Comparison of ENCODE assay signal across 29 cellular contexts in the genomic region with DNA sequence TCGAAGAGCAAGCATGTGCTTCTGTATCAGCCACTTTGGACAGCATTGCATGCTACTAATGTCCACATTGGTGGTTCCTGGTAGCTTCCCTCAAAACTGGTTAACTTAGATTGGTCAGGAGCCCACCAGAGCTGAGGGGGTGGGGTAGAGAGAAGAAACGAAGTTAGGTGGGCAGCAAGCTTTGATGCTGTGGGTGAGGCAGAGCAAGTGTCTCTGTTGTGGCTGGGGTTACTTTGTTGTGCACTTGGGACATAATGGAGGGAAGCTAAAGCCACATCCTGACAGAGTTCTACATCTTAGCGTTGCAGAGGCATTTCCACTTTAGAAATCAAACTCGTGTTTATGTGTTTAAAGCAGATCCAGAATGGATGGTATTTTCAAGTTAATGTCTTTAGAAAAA.
A peak's percentile ranks its signal among the peaks of the same experiment; 100 is the strongest.
DNase-seq lines count a peak whose midpoint lies in the region; ATAC-seq, FAIRE-seq and TF ChIP-seq lines count a peak whose summit lies in the region.
"Had no signal": no experiment of that assay in that cellular context is flagged by ENCODE, and none has a peak within 500 bp of the region (broad histone marks: within the 10 kb centered on the region; RNA-seq: fewer than 3 reads in every experiment).

No MANE protein-coding gene starts in this region.

- no peaks in the 10 kb centered on the region for H3K36me3 Mint-ChIP-seq in activated CD4-positive, alpha-beta T cell treated with anti-CD3 and anti-CD28 coated beads, Interleukin-2, amount 10 ng/mL, durations not matched to agents 24 days and 14 days (ENCODE audit: low read depth)
- peaks cover 4% of the 10 kb centered on the region for H3K36me3 Mint-ChIP-seq in effector memory CD8-positive, alpha-beta T cell (ENCODE audit: insufficient read depth)
- H3K36me3 Mint-ChIP-seq: stimulated activated memory B cell treated with anti-CD40 and anti-IgM and Interleukin-4, amounts not matched to agents 10 μg/mL and 1 μg/mL and 100 μg/mL, for 72 hours had no signal

- no peak for FAIRE-seq in small intestine (lab: Jason Lieb, UNC)
- FAIRE-seq: GM12892 had no signal

- intact Hi-C loops in activated CD4-positive, alpha-beta T cell treated with anti-CD3 and anti-CD28 coated beads, Interleukin-2, amount 10 ng/mL, durations not matched to agents 24 days and 14 days (cut with micrococcal nuclease), result no loop called here

- H3K9me3 ChIP-seq in Loucy (ENCODE audit: insufficient read depth, low read depth, low read length) (no peaks in the 10 kb centered on the region), small intestine (ENCODE audit: control insufficient read depth, low read depth) (no peaks in the 10 kb centered on the region)
- H3K9me3 ChIP-seq: body of pancreas, gastroesophageal sphincter, suprapubic skin had no signal

- H3K27ac Mint-ChIP-seq in activated CD4-positive, alpha-beta T cell treated with anti-CD3 and anti-CD28 coated beads, Interleukin-2, amount 10 ng/mL, durations not matched to agents 24 days and 14 days, result no peak overlapping the region
- H3K27ac Mint-ChIP-seq in effector memory CD8-positive, alpha-beta T cell, result peak overlapping the region; percentile 72 to 86
- H3K27ac Mint-ChIP-seq: nephron progenitor cell; stimulated activated memory B cell treated with anti-CD40 and anti-IgM and Interleukin-4, amounts not matched to agents 10 μg/mL and 1 μg/mL and 100 μg/mL, for 72 hours had no signal

- peak; percentile 80 for ATAC-seq in effector memory CD8-positive, alpha-beta T cell (replicated peaks)
- ATAC-seq in GM18861 (IDR thresholded peaks at IDR 0.05; ENCODE audit: unreplicated experiment), result no peak
- ATAC-seq: body of pancreas; gastroesophageal sphincter; left cardiac atrium; stimulated activated memory B cell treated with anti-CD40 and anti-IgM and Interleukin-4, amounts not matched to agents 10 μg/mL and 1 μg/mL and 100 μg/mL, for 72 hours had no signal

- H3K27me3 Mint-ChIP-seq in activated CD4-positive, alpha-beta T cell treated with anti-CD3 and anti-CD28 coated beads, Interleukin-2, amount 10 ng/mL, durations not matched to agents 24 days and 14 days, result peaks cover 29% of the 10 kb centered on the region
- H3K27me3 Mint-ChIP-seq in effector memory CD8-positive, alpha-beta T cell, result peaks cover 0 to 39% of the 10 kb centered on the region in 2 donors

- no peaks in the 10 kb centered on the region for H3K9me3 Mint-ChIP-seq in activated CD4-positive, alpha-beta T cell treated with anti-CD3 and anti-CD28 coated beads, Interleukin-2, amount 10 ng/mL, durations not matched to agents 24 days and 14 days
- H3K9me3 Mint-ChIP-seq in effector memory CD8-positive, alpha-beta T cell, result no peaks in the 10 kb centered on the region
- H3K9me3 Mint-ChIP-seq: nephron progenitor cell; stimulated activated memory B cell treated with anti-CD40 and anti-IgM and Interleukin-4, amounts not matched to agents 10 μg/mL and 1 μg/mL and 100 μg/mL, for 72 hours had no signal

- H4K20me1 ChIP-seq in Loucy (ENCODE audit: insufficient read depth, low read length, poor library complexity, severe bottlenecking), result no peaks in the 10 kb centered on the region

- H3K4me2 ChIP-seq in Loucy (ENCODE audit: low read depth, low read length, poor library complexity, severe bottlenecking), result peak overlapping the region; percentile 60
- H3K4me2 ChIP-seq: hepatocyte, PC-9 had no signal

- H3K36me3 ChIP-seq in Loucy (ENCODE audit: insufficient read depth, low read length) (no peaks in the 10 kb centered on the region), small intestine (ENCODE audit: control insufficient read depth in 2 of 2, insufficient read depth in 2 of 2, low read length in 2 of 2) (no peaks in the 10 kb centered on the region)
- H3K36me3 ChIP-seq: gastroesophageal sphincter, suprapubic skin had no signal

- H2AFZ ChIP-seq in Loucy (ENCODE audit: low read length), result peak overlapping the region; percentile 67
- H2AFZ ChIP-seq: hepatocyte, PC-9 had no signal

- DNase-seq in activated CD4-positive, alpha-beta T cell treated with anti-CD3 and anti-CD28 coated beads, Interleukin-2, amount 10 ng/mL, durations not matched to agents 24 days and 14 days, result peak; percentile 66
- DNase-seq in activated CD4-positive, alpha-beta T cell treated with anti-CD3 and anti-CD28 coated beads, Interleukin-2, amount 50 U/mL, for 4 hours, result no peak
- peak in 1 of 3 experiments; percentile 39 for DNase-seq in effector memory CD8-positive, alpha-beta T cell
- DNase-seq in small intestine (peak; percentile 16), NCI-H524 (lab: John Stamatoyannopoulos, UW) (no peak), globus pallidus (ENCODE audit: low spot score) (no peak)
- DNase-seq: activated CD4-positive, alpha-beta T cell treated with anti-CD3 and anti-CD28 coated beads for 1 hour; activated gamma-delta T cell treated with Interleukin-2 at 50 U/mL for 16 hours; activated T-cell treated with anti-CD3 and anti-CD28 coated beads, Interleukin-2, amount 50 U/mL, for 48 hours; body of pancreas; DMS153; dorsolateral prefrontal cortex; HCEC 1CT; Karpas-422; left cardiac atrium; NCI-H1417; NCI-H2029 treated with DMSO at 0.1 percent for 48 hours; NCI-H526; nephron progenitor cell; PC-9 had no signal

- 58 to 63% (median 61%) methylated on average over 4 of the region's 4 CpGs for WGBS in small intestine, 3 donors

- H3K4me3 Mint-ChIP-seq in activated CD4-positive, alpha-beta T cell treated with anti-CD3 and anti-CD28 coated beads, Interleukin-2, amount 10 ng/mL, durations not matched to agents 24 days and 14 days, result peak overlapping the region; percentile 36
- peak overlapping the region; percentile 60 to 69 for H3K4me3 Mint-ChIP-seq in effector memory CD8-positive, alpha-beta T cell
- H3K4me3 Mint-ChIP-seq: nephron progenitor cell; stimulated activated memory B cell treated with anti-CD40 and anti-IgM and Interleukin-4, amounts not matched to agents 10 μg/mL and 1 μg/mL and 100 μg/mL, for 72 hours had no signal

- H3K9ac ChIP-seq in Loucy (ENCODE audit: low read depth, low read length, poor library complexity, severe bottlenecking), result peak overlapping the region; percentile 8

- peaks cover 22% of the 10 kb centered on the region for H3K4me1 Mint-ChIP-seq in activated CD4-positive, alpha-beta T cell treated with anti-CD3 and anti-CD28 coated beads, Interleukin-2, amount 10 ng/mL, durations not matched to agents 24 days and 14 days
- H3K4me1 Mint-ChIP-seq in effector memory CD8-positive, alpha-beta T cell (ENCODE audit: low read depth in 2 of 2), result peaks cover 22 to 37% of the 10 kb centered on the region in 2 donors
- H3K4me1 Mint-ChIP-seq: stimulated activated memory B cell treated with anti-CD40 and anti-IgM and Interleukin-4, amounts not matched to agents 10 μg/mL and 1 μg/mL and 100 μg/mL, for 72 hours had no signal

- H3F3A ChIP-seq in Loucy (ENCODE audit: low read depth), result no peaks in the 10 kb centered on the region

- no peaks in the 10 kb centered on the region for H3K79me2 ChIP-seq in Loucy (ENCODE audit: insufficient read depth, low read length)
- H3K79me2 ChIP-seq: hepatocyte had no signal

- H3K4me1 ChIP-seq in Loucy (ENCODE audit: insufficient read depth, low read length, poor library complexity, severe bottlenecking) (peaks cover 28% of the 10 kb centered on the region), small intestine (ENCODE audit: control insufficient read depth in 2 of 2, insufficient read depth in 1 of 2, low read depth in 1 of 2, low read length in 1 of 2) (no peaks in the 10 kb centered on the region)
- H3K4me1 ChIP-seq: body of pancreas, gastroesophageal sphincter, suprapubic skin had no signal

- peak overlapping the region; percentile 56 for H3K4me3 ChIP-seq in Loucy (ENCODE audit: low read length, poor library complexity, severe bottlenecking)
- H3K4me3 ChIP-seq in small intestine (ENCODE audit: low read depth in 1 of 2, low read length in 2 of 2), result no peak overlapping the region
- H3K4me3 ChIP-seq: body of pancreas, dorsolateral prefrontal cortex, gastroesophageal sphincter, hepatocyte, lung, PC-9, SK-N-MC, suprapubic skin had no signal

- no peak for TF ChIP-seq CTCF in Loucy (conservative IDR thresholded peaks at IDR 0.05; ENCODE audit: low read length)

- H3K27ac ChIP-seq in small intestine (ENCODE audit: low read depth in 1 of 2, low read length in 1 of 2), result no peak overlapping the region
- H3K27ac ChIP-seq: body of pancreas, gastroesophageal sphincter, hepatocyte, PC-9, SK-N-MC, suprapubic skin had no signal

- no peaks in the 10 kb centered on the region for H3K27me3 ChIP-seq in Loucy (ENCODE audit: insufficient read depth, low read length, poor library complexity, severe bottlenecking)
- peaks cover 0 to 5% of the 10 kb centered on the region in 2 donors for H3K27me3 ChIP-seq in small intestine (ENCODE audit: control insufficient read depth in 2 of 2, insufficient read depth in 2 of 2, low read length in 2 of 2)
- H3K27me3 ChIP-seq: body of pancreas, dorsolateral prefrontal cortex, suprapubic skin had no signal

- H3K9me2 ChIP-seq in Loucy (replicated peaks; ENCODE audit: low read depth, low read length), result no peaks in the 10 kb centered on the region

Comparison
In these comparisons a context has a peak if more than half of its experiments do, and no peak if none do; other contexts are left out.
1. DNase-seq: peak in activated CD4-positive, alpha-beta T cell treated with anti-CD3 and anti-CD28 coated beads, Interleukin-2, amount 10 ng/mL, durations not matched to agents 24 days and 14 days (single experiment) and small intestine (single experiment); none in activated CD4-positive, alpha-beta T cell treated with anti-CD3 and anti-CD28 coated beads, Interleukin-2, amount 50 U/mL, for 4 hours (0 of 2), NCI-H524 (0 of 2) and globus pallidus (single experiment).